Comparison of ENCODE assay signal across 20 cellular contexts in genomic region chr1:78730053-78730452, GRCh38.
DNase-seq lines count a peak whose midpoint lies in the region; ATAC-seq, FAIRE-seq and TF ChIP-seq lines count a peak whose summit lies in the region.
"Had no signal": no experiment of that assay in that cellular context is flagged by ENCODE, and none has a peak within 500 bp of the region (broad histone marks: within the 10 kb centered on the region; RNA-seq: fewer than 3 reads in every experiment).

No MANE protein-coding gene starts in this region.

- H3K4me1 ChIP-seq in IMR-90 (ENCODE audit: control insufficient read depth, insufficient read depth, low read length), result no peaks in the 10 kb centered on the region
- H3K4me1 ChIP-seq in K562 (replicated peaks in 1 of 2; ENCODE audit: control insufficient read depth in 2 of 2, insufficient read depth in 2 of 2, low read length in 2 of 2), result no peaks in the 10 kb centered on the region
- H3K4me1 ChIP-seq in PC-3 (ENCODE audit: insufficient read depth, low read length), result no peaks in the 10 kb centered on the region

- H3K4ac ChIP-seq in IMR-90 (ENCODE audit: low read depth, low read length), result no peak overlapping the region

- no peak overlapping the region for H3K23ac ChIP-seq in IMR-90 (ENCODE audit: low read depth, low read length)

- H3F3A ChIP-seq in PC-3 (ENCODE audit: low read length, unreplicated experiment), result no peaks in the 10 kb centered on the region

- no peak for ATAC-seq in IMR-90 (ENCODE audit: low read depth)
- ATAC-seq in K562, result no peak
- no peak for ATAC-seq in PC-3
- ATAC-seq: CD8-positive, alpha-beta T cell; GM12878; HCT116 had no signal

- in situ Hi-C loops in IMR-90 (cut with MboI; ENCODE audit: low sequenced_read_pairs), result no loop called here
- in situ Hi-C loops in K562 (cut with MboI), result no loop called here

- H3K4me2 ChIP-seq in IMR-90 (ENCODE audit: low read depth, low read length) (no peak overlapping the region), K562 (ENCODE audit: insufficient read depth, low read length) (no peak overlapping the region), PC-3 (ENCODE audit: low read length) (no peak overlapping the region)
- H3K4me2 ChIP-seq: BLaER1 had no signal

- H3K79me1 ChIP-seq in IMR-90 (ENCODE audit: low read depth in 1 of 2, low read length in 2 of 2), result no peaks in the 10 kb centered on the region

- BruUV-seq in IMR-90 (replicated peaks; lab: Mats Ljungman, UMichigan) (no TSS peak), K562 (replicated peaks; lab: Mats Ljungman, UMichigan) (no TSS peak), PC-3 (replicated peaks; lab: Mats Ljungman, UMichigan) (no TSS peak)

- H3K36me3 ChIP-seq in IMR-90 (ENCODE audit: control insufficient read depth, insufficient read depth, low read length), result no peaks in the 10 kb centered on the region
- no peaks in the 10 kb centered on the region for H3K36me3 ChIP-seq in K562 (ENCODE audit: control insufficient read depth, insufficient read depth, low read length)
- H3K36me3 ChIP-seq in PC-3 (ENCODE audit: low read depth, low read length), result no peaks in the 10 kb centered on the region
- H3K36me3 ChIP-seq: BLaER1 had no signal

- H4K5ac ChIP-seq in IMR-90 (ENCODE audit: low read depth, low read length), result no peak overlapping the region

- FAIRE-seq in K562 (lab: Jason Lieb, UNC), result no peak
- FAIRE-seq in endometrium (lab: Jason Lieb, UNC), result peak; percentile 39
- FAIRE-seq: D721Med, GM12878, GM19239 had no signal

- H2AFZ ChIP-seq in IMR-90 (replicated peaks; ENCODE audit: low read length, poor library complexity), result no peak overlapping the region
- H2AFZ ChIP-seq in K562 (ENCODE audit: low read depth, low read length), result no peak overlapping the region
- H2AFZ ChIP-seq in PC-3 (ENCODE audit: low read length), result no peak overlapping the region
- H2AFZ ChIP-seq: GM23248 had no signal

- H3K14ac ChIP-seq in IMR-90 (replicated peaks; ENCODE audit: low read depth, low read length), result no peak overlapping the region

- no peak overlapping the region for H2AK9ac ChIP-seq in IMR-90 (replicated peaks; ENCODE audit: low read depth, low read length, poor library complexity)

- H3K4me3 ChIP-seq in IMR-90 (ENCODE audit: insufficient read depth, low read depth, low read length), result no peak overlapping the region
- H3K4me3 ChIP-seq in K562, result no peak overlapping the region
- H3K4me3 ChIP-seq in PC-3 (ENCODE audit: low read length), result no peak overlapping the region
- H3K4me3 ChIP-seq: BLaER1, GM12878, GM23248 had no signal

- POLR2A ChIA-PET in IMR-90 (lab: Charles Lee; ENCODE audit: unreplicated experiment) (no interaction called here), K562 (lab: Yijun Ruan, JAX) (no interaction called here), PC-3 (lab: Charles Lee; ENCODE audit: unreplicated experiment) (no interaction called here)

- dilution Hi-C loops in IMR-90 (cut with HindIII; ENCODE audit: low sequenced_read_pairs, unreplicated experiment), result no loop called here

- no peaks in the 10 kb centered on the region for H3K79me2 ChIP-seq in K562 (ENCODE audit: control insufficient read depth, insufficient read depth, low read length)
- H3K79me2 ChIP-seq in PC-3 (ENCODE audit: low read length), result no peaks in the 10 kb centered on the region

- H2BK20ac ChIP-seq in IMR-90 (ENCODE audit: low read depth, low read length), result no peak overlapping the region

- H3K27me3 ChIP-seq in IMR-90 (ENCODE audit: control insufficient read depth, insufficient read depth, low read length), result 0 out of 2 replicates have a peak, but pooled peaks cover 3% of the 10 kb centered on the region
- no peaks in the 10 kb centered on the region for H3K27me3 ChIP-seq in K562 (ENCODE audit: control insufficient read depth in 2 of 2, insufficient read depth in 2 of 2, low read length in 2 of 2)
- no peaks in the 10 kb centered on the region for H3K27me3 ChIP-seq in PC-3 (ENCODE audit: low read length)
- H3K27me3 ChIP-seq: BLaER1 had no signal

- intact Hi-C loops in IMR-90 (cut with micrococcal nuclease), result no loop called here
- intact Hi-C loops in K562 (cut with micrococcal nuclease), result no loop called here
- intact Hi-C loops in PC-3 (cut with micrococcal nuclease), result no loop called here

- no peaks in the 10 kb centered on the region for H4K20me1 ChIP-seq in IMR-90 (ENCODE audit: insufficient read depth, low read length)
- H4K20me1 ChIP-seq in K562 (replicated peaks; ENCODE audit: control insufficient read depth, insufficient read depth, low read length), result no peaks in the 10 kb centered on the region
- H4K20me1 ChIP-seq in PC-3 (ENCODE audit: low read length), result no peaks in the 10 kb centered on the region
- H4K20me1 ChIP-seq: BLaER1 had no signal

- H3K9me2 ChIP-seq in PC-3 (replicated peaks; ENCODE audit: low read length), result no peaks in the 10 kb centered on the region

- TF ChIP-seq RAD21 in IMR-90 (IDR thresholded peaks at IDR 0.05; ENCODE audit: low read length) (no peak), K562 (CRISPR knock-in tag; conservative IDR thresholded peaks at IDR 0.05 in 1 of 2, IDR thresholded peaks at IDR 0.05 in 1 of 2) (no peak)

- no peak overlapping the region for H4K91ac ChIP-seq in IMR-90 (ENCODE audit: insufficient read depth, low read depth, low read length)

- no peak overlapping the region for H4K8ac ChIP-seq in IMR-90 (ENCODE audit: low read depth in 2 of 2, low read length in 2 of 2)

- TF ChIP-seq CTCF in IMR-90 (conservative IDR thresholded peaks at IDR 0.05; ENCODE audit: low read depth, low read length) (no peak), K562 (IDR thresholded peaks at IDR 0.05 in 2 of 3, conservative IDR thresholded peaks at IDR 0.05 in 1 of 3; ENCODE audit: insufficient read depth in 2 of 3, low read depth in 1 of 3, low read length in 3 of 3) (no peak), PC-3 (conservative IDR thresholded peaks at IDR 0.05; ENCODE audit: low read depth, low read length) (no peak)

- no peak overlapping the region for H2AK5ac ChIP-seq in IMR-90 (ENCODE audit: low read depth, low read length)

- no peak overlapping the region for H2BK5ac ChIP-seq in IMR-90 (ENCODE audit: low read depth, low read length, poor library complexity, severe bottlenecking)

- H2BK15ac ChIP-seq in IMR-90 (ENCODE audit: low read depth, low read length), result no peak overlapping the region

- no peak for TF ChIP-seq EP300 in K562 (IDR thresholded peaks at IDR 0.05; ENCODE audit: low read length)

- CTCF ChIA-PET in IMR-90 (lab: Yijun Ruan, JAX), result no interaction called here
- CTCF ChIA-PET in K562 (lab: Yijun Ruan, JAX; ENCODE audit: low intra/inter-chr PET ratio), result no interaction called here
- CTCF ChIA-PET in PC-3 (lab: Charles Lee), result no interaction called here

- H3K9ac ChIP-seq in IMR-90 (ENCODE audit: low read depth, low read length), result no peak overlapping the region
- H3K9ac ChIP-seq in K562 (ENCODE audit: insufficient read depth in 1 of 2, low read depth in 2 of 2, low read length in 2 of 2), result no peak overlapping the region
- no peak overlapping the region for H3K9ac ChIP-seq in PC-3 (ENCODE audit: low read length)
- H3K9ac ChIP-seq: BLaER1, GM23248 had no signal

- H2BK120ac ChIP-seq in IMR-90 (ENCODE audit: low read depth, low read length), result no peak overlapping the region

- H3K9me1 ChIP-seq in IMR-90 (ENCODE audit: insufficient read depth, low read length), result no peaks in the 10 kb centered on the region
- no peaks in the 10 kb centered on the region for H3K9me1 ChIP-seq in K562 (ENCODE audit: control insufficient read depth, insufficient read depth, low read length)

- H3K27ac ChIP-seq in IMR-90 (ENCODE audit: insufficient read depth, low read length), result no peak overlapping the region
- no peak overlapping the region for H3K27ac ChIP-seq in K562 (ENCODE audit: extremely low read depth, low read depth, low read length)
- H3K27ac ChIP-seq in PC-3 (ENCODE audit: low read length), result no peak overlapping the region
- H3K27ac ChIP-seq: BLaER1, C4-2B, GM23248 had no signal

- no peak for TF ChIP-seq POLR2A in IMR-90 (IDR thresholded peaks at IDR 0.05; ENCODE audit: low read depth, low read length)
- no peak for TF ChIP-seq POLR2A in K562 (conservative IDR thresholded peaks at IDR 0.05)

- no peak for DNase-seq in IMR-90
- DNase-seq in K562 (ENCODE audit: extremely low read depth in 1 of 4, low spot score in 3 of 4), result no peak
- no peak for DNase-seq in PC-3
- DNase-seq in iPS-NIHi11 (ENCODE audit: low spot score), result no peak
- no peak for DNase-seq in activated CD4-positive, CD25-positive, alpha-beta regulatory T cell (lab: John Stamatoyannopoulos, UW)
- DNase-seq: CD4-positive, CD25-positive, alpha-beta regulatory T cell; CD8-positive, alpha-beta T cell; DMS 273 treated with DMSO at 0.1 percent for 48 hours; DMS79; EL; GDM1; GM23248; H9 had no signal

- no peak overlapping the region for H3K18ac ChIP-seq in IMR-90 (ENCODE audit: low read depth, low read length)

- H3K9me3 ChIP-seq in IMR-90 (ENCODE audit: control insufficient read depth, insufficient read depth, low read length) (no peaks in the 10 kb centered on the region), K562 (replicated peaks; ENCODE audit: control insufficient read depth, insufficient read depth, low read depth, low read length) (0 out of 2 replicates have a peak, but pooled peaks cover 3% of the 10 kb centered on the region), PC-3 (ENCODE audit: low read length) (no peaks in the 10 kb centered on the region)
- H3K9me3 ChIP-seq: BLaER1 had no signal

- H3K56ac ChIP-seq in IMR-90 (ENCODE audit: extremely low read depth, insufficient read depth, low read length), result no peak overlapping the region

TF ChIP-seq in IMR-90, 13 proteins besides CTCF, POLR2A, EP300 and RAD21 (continues in another document):
- TF ChIP-seq CHD1 (IDR thresholded peaks at IDR 0.05; ENCODE audit: low read depth, low read length), result no peak
- TF ChIP-seq MAFK (IDR thresholded peaks at IDR 0.05; ENCODE audit: low read depth, low read length), result peak; percentile 83
- TF ChIP-seq MXI1 (IDR thresholded peaks at IDR 0.05; ENCODE audit: borderline replicate concordance, low read depth, low read length), result no peak
- TF ChIP-seq FOS (IDR thresholded peaks at IDR 0.05; ENCODE audit: low read depth, low read length), result no peak
- TF ChIP-seq MAZ (IDR thresholded peaks at IDR 0.05; ENCODE audit: borderline replicate concordance, low read depth, low read length), result no peak

TF ChIP-seq in K562, 482 proteins besides CTCF, POLR2A, EP300 and RAD21:
- TF ChIP-seq ZNF316 (IDR thresholded peaks at IDR 0.05), result peak; percentile 63; the same call in 1 of the 2 replicates
- TF ChIP-seq C11orf30 (IDR thresholded peaks at IDR 0.05; ENCODE audit: low read depth), result peak; percentile 16; the same call in 1 of the 2 replicates
- TF ChIP-seq CBX3 (IDR thresholded peaks at IDR 0.05; ENCODE audit: borderline replicate concordance in 1 of 2, low read length in 2 of 2), result no peak
- TF ChIP-seq SIN3B (IDR thresholded peaks at IDR 0.05; ENCODE audit: low read depth), result no peak
- TF ChIP-seq MAFF (IDR thresholded peaks at IDR 0.05; ENCODE audit: low read length), result peak; percentile 33
- no peak for TF ChIP-seq FUS (optimal IDR thresholded peaks at IDR 0.05; ENCODE audit: low read depth, low read length)
- TF ChIP-seq ZNF785 (CRISPR knock-in tag; IDR thresholded peaks at IDR 0.05), result no peak
